Comparison of ENCODE assay signal across 10 cellular contexts in genomic region chr9:38039090-38039906, GRCh38. TPM values are rescaled to one million over a fixed set of nuclear protein-coding genes. Genes with fewer than 3 reads are reported as not detected.
A peak's percentile ranks its signal among the peaks of the same experiment; 100 is the strongest.
DNase-seq lines count a peak whose midpoint lies in the region; TF ChIP-seq lines count a peak whose summit lies in the region.
"Had no signal": no experiment of that assay in that cellular context is flagged by ENCODE, and none has a peak within 500 bp of the region (broad histone marks: within the 10 kb centered on the region; RNA-seq: fewer than 3 reads in every experiment).

No MANE protein-coding gene starts in this region.

- H3K14ac ChIP-seq in trophoblast cell (ENCODE audit: low read length), result peak overlapping the region; percentile 86

- H3K27ac ChIP-seq in GM23248 (no peak overlapping the region), fibroblast of lung (ENCODE audit: insufficient read depth, low read length) (peak overlapping the region; percentile 53), trophoblast cell (ENCODE audit: low read depth, low read length) (peak overlapping the region; percentile 94)

- peak overlapping the region; percentile 58 for H2BK5ac ChIP-seq in trophoblast cell (ENCODE audit: low read depth, low read length, poor library complexity)

- H4K8ac ChIP-seq in trophoblast cell (ENCODE audit: low read depth, low read length), result peak overlapping the region; percentile 78

- no peaks in the 10 kb centered on the region for H4K20me1 ChIP-seq in GM23248 (ENCODE audit: insufficient read depth)
- no peaks in the 10 kb centered on the region for H4K20me1 ChIP-seq in fibroblast of lung (ENCODE audit: control insufficient read depth, extremely low read depth, insufficient read depth, low read length)

- H3K9me2 ChIP-seq in GM23248 (ENCODE audit: insufficient read depth), result no peaks in the 10 kb centered on the region

- H3K4me1 ChIP-seq in GM23248 (ENCODE audit: insufficient read depth) (peaks cover 51% of the 10 kb centered on the region), fibroblast of lung (ENCODE audit: control insufficient read depth, extremely low read depth, insufficient read depth, low read length) (peaks cover 40% of the 10 kb centered on the region), trophoblast cell (ENCODE audit: control insufficient read depth in 1 of 2, insufficient read depth in 2 of 2, low read length in 2 of 2) (peaks cover 55 to 74% of the 10 kb centered on the region in 2 experiments)

- peak overlapping the region; percentile 94 for H4K91ac ChIP-seq in trophoblast cell (ENCODE audit: low read depth, low read length)

- WGBS in GM23248 (ENCODE audit: low coverage in 1 of 2, low lambda C conversion rate in 2 of 2, missing lambda C conversion rate in 2 of 2), 2 experiments, result 76% methylated on average over 16 of the region's 16 CpGs
- WGBS in trophoblast cell (ENCODE audit: extremely low coverage, insufficient coverage, insufficient read length), result no CpG with 5 or more reads among the region's 16 CpGs

- H3K18ac ChIP-seq in trophoblast cell (ENCODE audit: low read length), result peak overlapping the region; percentile 84

- H3F3A ChIP-seq in GM23248 (ENCODE audit: insufficient read depth), result peaks cover 26% of the 10 kb centered on the region

- peak overlapping the region; percentile 85 for H2AK5ac ChIP-seq in trophoblast cell (ENCODE audit: low read length)

- H3K79me2 ChIP-seq in GM23248 (ENCODE audit: insufficient read depth), result peaks cover 91% of the 10 kb centered on the region
- peaks cover 81% of the 10 kb centered on the region for H3K79me2 ChIP-seq in fibroblast of lung (ENCODE audit: control insufficient read depth, insufficient read depth, low read length)
- peaks cover 40% of the 10 kb centered on the region for H3K79me2 ChIP-seq in trophoblast cell (ENCODE audit: control insufficient read depth, insufficient read depth, low read length, poor library complexity)

- H2BK12ac ChIP-seq in trophoblast cell (ENCODE audit: low read length), result peak overlapping the region; percentile 76

- in situ Hi-C loops in GM23248 (cut with MboI), result no loop called here
- in situ Hi-C loops in SK-MEL-5 (cut with HindIII; ENCODE audit: low pct_unique_long_range_greater_than_20kb, low sequenced_read_pairs), result no loop called here

- H3K23ac ChIP-seq in trophoblast cell (ENCODE audit: low read length), result no peak overlapping the region

- H3K36me3 ChIP-seq in GM23248 (ENCODE audit: low read depth) (no peaks in the 10 kb centered on the region), fibroblast of lung (ENCODE audit: control insufficient read depth, insufficient read depth, low read length) (no peaks in the 10 kb centered on the region), trophoblast cell (ENCODE audit: control insufficient read depth in 1 of 2, insufficient read depth in 2 of 2, low read length in 2 of 2) (peaks cover 5 to 6% of the 10 kb centered on the region in 2 experiments)

- H2BK120ac ChIP-seq in trophoblast cell (ENCODE audit: insufficient read depth, low read length, poor library complexity), result peak overlapping the region; percentile 93

- H2AFZ ChIP-seq in GM23248, result no peak overlapping the region
- H2AFZ ChIP-seq in fibroblast of lung (ENCODE audit: low read length), result no peak overlapping the region
- peak overlapping the region; percentile 75 for H2AFZ ChIP-seq in trophoblast cell (ENCODE audit: insufficient read depth, low read length, poor library complexity)

- TF ChIP-seq CTCF in fibroblast of lung (conservative IDR thresholded peaks at IDR 0.05 in 1 of 2, IDR thresholded peaks at IDR 0.05 in 1 of 2; ENCODE audit: low read depth in 1 of 2, low read length in 2 of 2), result no peak

- no peak overlapping the region for H3K4me2 ChIP-seq in GM23248 (ENCODE audit: unreplicated experiment)
- H3K4me2 ChIP-seq in fibroblast of lung (ENCODE audit: extremely low read depth, insufficient read depth, low read length), result no peak overlapping the region
- peak overlapping the region; percentile 41 for H3K4me2 ChIP-seq in trophoblast cell (ENCODE audit: low read length)

- peak; percentile 39 for DNase-seq in GM23248
- DNase-seq in SK-MEL-5 (ENCODE audit: low read depth, low spot score), result peak; percentile 70
- peak; percentile 71 to 76 for DNase-seq in fibroblast of lung (ENCODE audit: low read depth in 2 of 2)
- DNase-seq in trophoblast cell, result peak in 1 of 2 donors; percentile 54
- no peak for DNase-seq in germinal center (ENCODE audit: low spot score)
- DNase-seq in epidermal melanocyte (ENCODE audit: insufficient read length, low spot score), result no peak
- DNase-seq in effector CD4-positive, alpha-beta T cell, result no peak
- DNase-seq in Ammon's horn (ENCODE audit: low spot score), result no peak
- DNase-seq: activated effector memory CD4-positive, alpha-beta T cell treated with anti-CD3 and anti-CD28 coated beads, Interleukin-2, amount 50 U/mL, for 16 hours; stimulated activated CD4-positive, alpha-beta T cell treated with anti-CD3 and anti-CD28 coated beads, Interleukin-2, amount 100 ng/mL, for 48 hours had no signal

- peak overlapping the region; percentile 72 for H3K4ac ChIP-seq in trophoblast cell (ENCODE audit: low read depth, low read length)

- H3K9ac ChIP-seq in GM23248, result no peak overlapping the region
- no peak overlapping the region for H3K9ac ChIP-seq in fibroblast of lung (ENCODE audit: insufficient read depth, low read length)
- no peak overlapping the region for H3K9ac ChIP-seq in trophoblast cell (ENCODE audit: low read length)

- H3K4me3 ChIP-seq in GM23248, result no peak overlapping the region
- H3K4me3 ChIP-seq in fibroblast of lung (replicated peaks in 1 of 4; ENCODE audit: control extremely low read depth in 1 of 4, insufficient read depth in 1 of 4, low read depth in 3 of 4, low read length in 4 of 4), result no peak overlapping the region
- H3K4me3 ChIP-seq in trophoblast cell (ENCODE audit: low read depth, low read length), result no peak overlapping the region

- H3K27me3 ChIP-seq in GM23248 (replicated peaks; ENCODE audit: insufficient read depth) (no peaks in the 10 kb centered on the region), fibroblast of lung (ENCODE audit: control insufficient read depth, insufficient read depth, low read length) (no peaks in the 10 kb centered on the region), trophoblast cell (ENCODE audit: insufficient read depth, low read length) (no peaks in the 10 kb centered on the region)

- no peak overlapping the region for H4K12ac ChIP-seq in trophoblast cell (ENCODE audit: low read depth, low read length)

- peaks cover 38% of the 10 kb centered on the region for H3K79me1 ChIP-seq in trophoblast cell (ENCODE audit: low read length)

- H3K9me3 ChIP-seq in GM23248 (ENCODE audit: low read depth) (no peaks in the 10 kb centered on the region), fibroblast of lung (ENCODE audit: control insufficient read depth, insufficient read depth, low read depth, low read length) (no peaks in the 10 kb centered on the region), trophoblast cell (ENCODE audit: insufficient read depth, low read depth, low read length) (no peaks in the 10 kb centered on the region)

RNA-seq across cellular contexts. Expression of gene SHB, which starts 29.7 kb away (rescaled TPM):
- total RNA-seq in GM23248 (2014; rRNA removed; shearing (Covaris generic)), result 9.9 and 11.1 TPM in 2 replicates
- 3.9 and 4.4 TPM in 2 replicates for polyA plus RNA-seq in GM23248 (2016; fragmentation: Nextera tagmentation; extraction: Ambion mirVana)
- total RNA-seq in SK-MEL-5 (2014; rRNA removed; shearing (Covaris generic)), result 1.6 and 1.7 TPM in 2 replicates
- polyA plus RNA-seq in SK-MEL-5 (2015; cell fraction: cytosol; rRNA removed), result 3.2 and 6.2 TPM in 2 replicates
- polyA plus RNA-seq in SK-MEL-5 (2015; cell fraction: nucleus; rRNA removed), result 0.41 and 1.6 TPM in 2 replicates
- total RNA-seq in fibroblast of lung, result 12.6 and 13.9 TPM in 2 replicates
- 9.9 and 16.9 TPM in 2 replicates for polyA plus RNA-seq in fibroblast of lung
- 13.0 and 21.1 TPM in 2 replicates for polyA plus RNA-seq in fibroblast of lung (2012)
- polyA minus RNA-seq in fibroblast of lung (ENCODE audit: low replicate concordance), result 16.5 and 24.5 TPM in 2 replicates
- 21.8 and 22.1 TPM in 2 replicates for polyA plus RNA-seq in trophoblast cell (2013)

Comparison
In these comparisons a context has a peak if more than half of its experiments do, and no peak if none do; other contexts are left out.
1. DNase-seq: peak in GM23248 (single experiment), SK-MEL-5 (single experiment) and fibroblast of lung (2 of 2); none in germinal center (single experiment), epidermal melanocyte (single experiment), effector CD4-positive, alpha-beta T cell (single experiment) and Ammon's horn (single experiment).